Comparison of ENCODE assay signal across 6 cellular contexts in the genomic region with DNA sequence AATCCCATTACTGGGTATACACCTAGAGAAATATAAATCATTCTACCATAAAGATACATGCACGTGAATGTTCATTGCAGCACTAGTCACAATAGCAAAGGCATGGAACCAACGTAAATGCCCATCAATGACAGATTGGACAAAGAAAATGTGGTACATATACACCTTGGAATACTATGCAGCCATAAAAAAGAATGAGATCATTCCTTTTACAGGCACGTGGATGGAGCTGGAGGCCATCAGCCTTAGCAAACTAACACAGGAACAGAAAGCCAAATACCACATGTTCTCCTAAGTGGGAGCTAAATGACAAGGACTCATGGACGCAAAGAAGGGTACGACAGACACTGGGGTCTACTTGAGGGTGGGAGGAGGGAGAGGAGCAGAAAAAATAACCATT. TPM values are rescaled to one million over a fixed set of nuclear protein-coding genes. Genes with fewer than 3 reads are reported as not detected.
"Had no signal": no experiment of that assay in that cellular context is flagged by ENCODE, and none has a peak within 500 bp of the region (broad histone marks: within the 10 kb centered on the region; RNA-seq: fewer than 3 reads in every experiment).

No MANE protein-coding gene starts in this region.

RNA-seq across cellular contexts. Expression of a gene that starts 16.2 kb away (rescaled TPM):
- total RNA-seq: GM23248, GM23338, H4, H7, HFFc6 had no signal
- polyA plus RNA-seq: GM23248, GM23338 had no signal

RNA-seq across cellular contexts. Expression of a gene that starts 22.5 kb away (rescaled TPM):
- total RNA-seq: GM23248, GM23338, H4, H7, H9, HFFc6 had no signal
- polyA plus RNA-seq: GM23248, GM23338 had no signal
